ENCODE assay signal across 9 cellular contexts in genomic region chr12:46778415-46778814, GRCh38. TPM values are rescaled to one million over a fixed set of nuclear protein-coding genes. Genes with fewer than 3 reads are reported as not detected.
"Had no signal": no experiment of that assay in that cellular context is flagged by ENCODE, and none has a peak within 500 bp of the region (broad histone marks: within the 10 kb centered on the region; RNA-seq: fewer than 3 reads in every experiment).

No MANE protein-coding gene starts in this region.

- H3K27ac ChIP-seq: GM23248, HL-60 had no signal

- H3K4me3 Mint-ChIP-seq: HFFc6, IgD-negative memory B cell had no signal

- H2AFZ ChIP-seq: GM23248 had no signal

- H3K36me3 ChIP-seq: HAP-1 had no signal

- DNase-seq: GM23248, GOT3, H7, HFFc6 had no signal

- H3K4me3 ChIP-seq: GM23248, HAP-1 had no signal

- H3K4me1 ChIP-seq: HAP-1 had no signal

- H3K4me1 Mint-ChIP-seq: IgD-negative memory B cell had no signal

- H3K36me3 Mint-ChIP-seq: IgD-negative memory B cell had no signal

- ATAC-seq: HCT116 had no signal

- H3K27ac Mint-ChIP-seq: HFFc6, IgD-negative memory B cell had no signal

- H3K9me3 Mint-ChIP-seq: HFFc6, IgD-negative memory B cell had no signal

- H3K9me3 ChIP-seq: HAP-1 had no signal

- H3K9ac ChIP-seq: GM23248 had no signal

RNA-seq across cellular contexts. Expression of gene SLC38A4, which starts 47.4 kb away (rescaled TPM):
- total RNA-seq: HT1080 had no signal
- polyA plus RNA-seq: IgD-negative memory B cell had no signal
